ENCODE assay signal across 14 cellular contexts in the genomic region with DNA sequence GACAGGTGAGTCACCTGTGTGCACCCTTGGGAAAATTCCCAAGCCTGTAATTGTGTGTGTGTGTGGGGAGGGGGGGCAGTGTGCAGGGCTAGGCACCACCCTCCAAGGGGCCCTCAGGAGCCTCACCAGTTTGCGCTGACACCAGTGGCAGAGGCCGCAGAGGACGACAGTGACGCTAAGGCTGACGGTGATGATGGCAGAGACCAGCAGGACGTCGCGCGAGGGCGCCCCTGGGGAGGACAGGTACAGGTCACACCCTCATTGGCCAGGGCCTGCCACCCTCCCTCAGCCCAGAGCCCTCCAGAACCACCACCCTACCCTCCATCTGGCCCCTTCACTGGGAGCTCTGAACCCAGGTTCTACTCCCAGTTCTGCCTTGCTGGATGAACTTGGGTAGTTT. TPM values are rescaled to one million over a fixed set of nuclear protein-coding genes. Genes with fewer than 3 reads are reported as not detected.
A peak's percentile ranks its signal among the peaks of the same experiment; 100 is the strongest.
DNase-seq lines count a peak whose midpoint lies in the region; TF ChIP-seq lines count a peak whose summit lies in the region.
"Had no signal": no experiment of that assay in that cellular context is flagged by ENCODE, and none has a peak within 500 bp of the region (broad histone marks: within the 10 kb centered on the region; RNA-seq: fewer than 3 reads in every experiment).

No MANE protein-coding gene starts in this region.

- peaks cover 14% of the 10 kb centered on the region for H3K4me1 ChIP-seq in mammary epithelial cell (ENCODE audit: insufficient read depth, low read length)
- peaks cover 29% of the 10 kb centered on the region for H3K4me1 ChIP-seq in ectodermal cell (ENCODE audit: control insufficient read depth, insufficient read depth, low read length)
- H3K4me1 ChIP-seq in iPS-20b (ENCODE audit: insufficient read depth, low read length) = no peaks in the 10 kb centered on the region

- no peak overlapping the region for H3K27ac Mint-ChIP-seq in MCF 10A (ENCODE audit: low read depth, unreplicated experiment)
- H3K27ac Mint-ChIP-seq in type B pancreatic cell = no peak overlapping the region
- no peak overlapping the region for H3K27ac Mint-ChIP-seq in activated CD4-positive, alpha-beta memory T cell treated with anti-CD3 and anti-CD28 coated beads, Interleukin-2, amount 10 ng/mL, durations not matched to agents 7 days and 5 days
- H3K27ac Mint-ChIP-seq: CD14-positive monocyte, IgD-negative memory B cell had no signal

- H3K4me3 ChIP-seq in mammary epithelial cell (replicated peaks in 1 of 3; ENCODE audit: insufficient read depth in 1 of 3, low read depth in 2 of 3, low read length in 3 of 3) (no peak overlapping the region), ectodermal cell (ENCODE audit: insufficient read depth, low read depth, low read length) (peak overlapping the region; percentile 29), iPS-20b (ENCODE audit: low read length) (peak overlapping the region; percentile 62; the same call in 1 of the 2 replicates)
- H3K4me3 ChIP-seq: SJSA1 had no signal

- dilution Hi-C loops in mammary epithelial cell (cut with HindIII; ENCODE audit: low sequenced_read_pairs) = loop anchor here (5.0 kb wide), 1 partner anchor 36 kb away; no protein-coding TSS in a partner anchor

- H3K9me3 ChIP-seq in mammary epithelial cell (replicated peaks; ENCODE audit: insufficient read depth, low read length) = no peaks in the 10 kb centered on the region
- H3K9me3 ChIP-seq in ectodermal cell (ENCODE audit: control insufficient read depth, low read length) = no peaks in the 10 kb centered on the region
- H3K9me3 ChIP-seq in iPS-20b (ENCODE audit: insufficient read depth, low read depth, low read length) = no peaks in the 10 kb centered on the region

- no TSS peak for BruUV-seq in mammary epithelial cell (replicated peaks; lab: Mats Ljungman, UMichigan)
- no TSS peak for BruUV-seq in MCF 10A (replicated peaks; lab: Mats Ljungman, UMichigan)

- peak; percentile 27 for DNase-seq in mammary epithelial cell
- DNase-seq in MCF 10A (ENCODE audit: unreplicated experiment) = no peak
- no peak for DNase-seq in type B pancreatic cell (ENCODE audit: extremely low spot score, unreplicated experiment)
- DNase-seq in NCI-H82 (lab: John Stamatoyannopoulos, UW) = no peak
- no peak for DNase-seq in activated CD4-positive, alpha-beta memory T cell treated with anti-CD3 and anti-CD28 coated beads, Interleukin-2, amount 10 ng/mL, durations not matched to agents 7 days and 5 days
- DNase-seq in SHP77 (lab: John Stamatoyannopoulos, UW) = no peak
- DNase-seq: NCI-H2029 treated with DMSO at 0.1 percent for 48 hours, RPMI8226 had no signal

- H3K27me3 Mint-ChIP-seq in MCF 10A (ENCODE audit: insufficient read depth, unreplicated experiment) (no peaks in the 10 kb centered on the region), type B pancreatic cell (peaks cover 48% of the 10 kb centered on the region)
- peaks cover 45% of the 10 kb centered on the region for H3K27me3 Mint-ChIP-seq in activated CD4-positive, alpha-beta memory T cell treated with anti-CD3 and anti-CD28 coated beads, Interleukin-2, amount 10 ng/mL, durations not matched to agents 7 days and 5 days

- H3K4me3 Mint-ChIP-seq in MCF 10A (ENCODE audit: unreplicated experiment) (no peak overlapping the region), type B pancreatic cell (peak overlapping the region; percentile 72)
- H3K4me3 Mint-ChIP-seq in activated CD4-positive, alpha-beta memory T cell treated with anti-CD3 and anti-CD28 coated beads, Interleukin-2, amount 10 ng/mL, durations not matched to agents 7 days and 5 days = no peak overlapping the region
- H3K4me3 Mint-ChIP-seq: IgD-negative memory B cell had no signal

- intact Hi-C loops in mammary epithelial cell (cut with micrococcal nuclease) = no loop called here
- intact Hi-C loops in MCF 10A (cut with micrococcal nuclease) = no loop called here

- H3K36me3 Mint-ChIP-seq in MCF 10A (ENCODE audit: insufficient read depth, unreplicated experiment) (no peaks in the 10 kb centered on the region), type B pancreatic cell (no peaks in the 10 kb centered on the region)
- H3K36me3 Mint-ChIP-seq in activated CD4-positive, alpha-beta memory T cell treated with anti-CD3 and anti-CD28 coated beads, Interleukin-2, amount 10 ng/mL, durations not matched to agents 7 days and 5 days (ENCODE audit: low read depth) = no peaks in the 10 kb centered on the region
- H3K36me3 Mint-ChIP-seq: CD14-positive monocyte had no signal

- peaks cover 8% of the 10 kb centered on the region for H3K4me1 Mint-ChIP-seq in MCF 10A (ENCODE audit: insufficient read depth, unreplicated experiment)
- H3K4me1 Mint-ChIP-seq in type B pancreatic cell (ENCODE audit: unreplicated experiment) = peaks cover 34% of the 10 kb centered on the region
- peaks cover 4% of the 10 kb centered on the region for H3K4me1 Mint-ChIP-seq in activated CD4-positive, alpha-beta memory T cell treated with anti-CD3 and anti-CD28 coated beads, Interleukin-2, amount 10 ng/mL, durations not matched to agents 7 days and 5 days
- H3K4me1 Mint-ChIP-seq: CD14-positive monocyte had no signal

- H4K20me1 ChIP-seq in mammary epithelial cell (ENCODE audit: insufficient read depth, low read length) = no peaks in the 10 kb centered on the region

- H2AFZ ChIP-seq in mammary epithelial cell (ENCODE audit: low read depth, low read length) = no peak overlapping the region

- H3K9ac ChIP-seq in mammary epithelial cell (ENCODE audit: insufficient read depth, low read length) (no peak overlapping the region), iPS-20b (ENCODE audit: low read depth, low read length) (no peak overlapping the region)

- H3K9me3 Mint-ChIP-seq in MCF 10A (ENCODE audit: unreplicated experiment) (no peaks in the 10 kb centered on the region), type B pancreatic cell (no peaks in the 10 kb centered on the region)
- no peaks in the 10 kb centered on the region for H3K9me3 Mint-ChIP-seq in activated CD4-positive, alpha-beta memory T cell treated with anti-CD3 and anti-CD28 coated beads, Interleukin-2, amount 10 ng/mL, durations not matched to agents 7 days and 5 days
- H3K9me3 Mint-ChIP-seq: IgD-negative memory B cell had no signal

- TF ChIP-seq CTCF in mammary epithelial cell (conservative IDR thresholded peaks at IDR 0.05 in 1 of 2, IDR thresholded peaks at IDR 0.05 in 1 of 2; ENCODE audit: extremely low read depth in 1 of 2, insufficient read depth in 1 of 2, low read depth in 1 of 2, low read length in 2 of 2) (no peak), MCF 10A (IDR thresholded peaks at IDR 0.05; ENCODE audit: unreplicated experiment) (no peak), type B pancreatic cell (conservative IDR thresholded peaks at IDR 0.05) (no peak)

- H3K27ac ChIP-seq in mammary epithelial cell (ENCODE audit: insufficient read depth, low read depth, low read length) (no peak overlapping the region), ectodermal cell (ENCODE audit: insufficient read depth, low read depth, low read length, poor library complexity, severe bottlenecking) (no peak overlapping the region), iPS-20b (ENCODE audit: low read length) (no peak overlapping the region)
- H3K27ac ChIP-seq: SJSA1 had no signal

- WGBS in mammary epithelial cell (ENCODE audit: low coverage, missing lambda C conversion rate) = 83% methylated on average over 2 of the region's 10 CpGs
- 77 to 83% methylated on average over 10 of the region's 10 CpGs for WGBS in ectodermal cell, 2 experiments

- in situ Hi-C loops in mammary epithelial cell (cut with MboI; ENCODE audit: low sequenced_read_pairs in 2 of 2) = no loop called here

- H3K36me3 ChIP-seq in mammary epithelial cell (ENCODE audit: insufficient read depth, low read length) (no peaks in the 10 kb centered on the region), ectodermal cell (ENCODE audit: control insufficient read depth, insufficient read depth, low read length) (no peaks in the 10 kb centered on the region), iPS-20b (ENCODE audit: insufficient read depth, low read depth, low read length) (no peaks in the 10 kb centered on the region)
- H3K36me3 ChIP-seq: SJSA1 had no signal

- CTCF ChIA-PET in mammary epithelial cell (lab: Charles Lee; ENCODE audit: low non-redundant PET) (no interaction called here), MCF 10A (lab: Yijun Ruan, JAX) (interaction anchor here (0.9 kb wide), 1 partner anchor 79 kb away, joined by 4 read pairs; no protein-coding TSS in a partner anchor)
- CTCF ChIA-PET in activated CD4-positive, alpha-beta memory T cell treated with anti-CD3 and anti-CD28 coated beads, Interleukin-2, amount 10 ng/mL, durations not matched to agents 7 days and 5 days (lab: Charles Lee) = no interaction called here

- H3K27me3 ChIP-seq in mammary epithelial cell (ENCODE audit: insufficient read depth, low read length) (peaks cover 4% of the 10 kb centered on the region), ectodermal cell (ENCODE audit: control insufficient read depth, insufficient read depth, low read length, poor library complexity, severe bottlenecking) (peaks cover 29% of the 10 kb centered on the region), iPS-20b (ENCODE audit: insufficient read depth, low read length) (peaks cover 51% of the 10 kb centered on the region)

- POLR2A ChIA-PET in MCF 10A (lab: Yijun Ruan, JAX) = no interaction called here
- POLR2A ChIA-PET in activated CD4-positive, alpha-beta memory T cell treated with anti-CD3 and anti-CD28 coated beads, Interleukin-2, amount 10 ng/mL, durations not matched to agents 7 days and 5 days (lab: Charles Lee) = no interaction called here

- no peaks in the 10 kb centered on the region for H3K79me2 ChIP-seq in mammary epithelial cell (ENCODE audit: insufficient read depth, low read length)

- H3K4me2 ChIP-seq in mammary epithelial cell (ENCODE audit: insufficient read depth, low read depth, low read length) = no peak overlapping the region

RNA-seq across cellular contexts. Expression of a gene that starts 24.9 kb away (rescaled TPM):
- 10 to 100 TPM in 1 of 2 donors, 1 to 10 TPM in 1; 4.7 to 17.7 TPM for total RNA-seq in mammary epithelial cell
- 6.9 TPM for polyA plus RNA-seq in mammary epithelial cell
- polyA minus RNA-seq in mammary epithelial cell = 21.2 TPM
- total RNA-seq in MCF 10A (2022) = 25.2 and 57.7 TPM in 2 replicates
- polyA plus RNA-seq in ectodermal cell (2013, experiment 1 of 4) = 11.1 TPM
- 11.1 TPM for polyA plus RNA-seq in ectodermal cell (2013, experiment 2 of 4)
- 8.0 TPM for polyA plus RNA-seq in ectodermal cell (2013, experiment 3 of 4)
- 7.4 TPM for polyA plus RNA-seq in ectodermal cell (2013, experiment 4 of 4)
- total RNA-seq in type B pancreatic cell (ENCODE audit: low replicate concordance) = 26.5 and 37.5 TPM in 2 replicates
- not detected for total RNA-seq in activated CD4-positive, alpha-beta memory T cell treated with anti-CD3 and anti-CD28 coated beads, Interleukin-2, amount 10 ng/mL, durations not matched to agents 7 days and 5 days
- total RNA-seq: SJSA1 had no signal
- polyA plus RNA-seq: CD14-positive monocyte, IgD-negative memory B cell had no signal

RNA-seq across cellular contexts. Expression of a gene that starts 47.4 kb away (rescaled TPM):
- under 1 TPM in 1 of 2 donors, not detected in 1; under 0.01 TPM for total RNA-seq in mammary epithelial cell
- polyA plus RNA-seq in mammary epithelial cell = 0.05 TPM
- polyA minus RNA-seq in mammary epithelial cell = not detected
- total RNA-seq in MCF 10A (2022) = not detected in 2 replicates
- polyA plus RNA-seq in ectodermal cell (2013, experiment 1 of 4) = 0.87 TPM
- 0.92 TPM for polyA plus RNA-seq in ectodermal cell (2013, experiment 2 of 4)
- 1.5 TPM for polyA plus RNA-seq in ectodermal cell (2013, experiment 3 of 4)
- polyA plus RNA-seq in ectodermal cell (2013, experiment 4 of 4) = 1.4 TPM
- total RNA-seq in type B pancreatic cell (ENCODE audit: low replicate concordance) = 3.2 and 10.0 TPM in 2 replicates
- total RNA-seq in activated CD4-positive, alpha-beta memory T cell treated with anti-CD3 and anti-CD28 coated beads, Interleukin-2, amount 10 ng/mL, durations not matched to agents 7 days and 5 days = under 1 TPM in 1 of 2 experiments, not detected in 1; 0.13 TPM
- total RNA-seq: A172, SJSA1 had no signal
- polyA plus RNA-seq: CD14-positive monocyte, IgD-negative memory B cell had no signal

Comparison
In these comparisons a context has a peak if more than half of its experiments do, and no peak if none do; other contexts are left out.
1. H3K4me3 ChIP-seq: peak in ectodermal cell (single experiment) and iPS-20b (single experiment); none in mammary epithelial cell (0 of 3).
2. RNA of a gene that starts 24.9 kb away (total RNA-seq): 26.5 to 37.5 TPM in type B pancreatic cell, 25.2 to 57.7 TPM in MCF 10A and 4.7 to 17.7 TPM in mammary epithelial cell; not detected in activated CD4-positive, alpha-beta memory T cell treated with anti-CD3 and anti-CD28 coated beads, Interleukin-2, amount 10 ng/mL, durations not matched to agents 7 days and 5 days; every median in the first group is over 4 times any median in the second.